ENCODE assay signal across 34 cellular contexts in the genomic region with DNA sequence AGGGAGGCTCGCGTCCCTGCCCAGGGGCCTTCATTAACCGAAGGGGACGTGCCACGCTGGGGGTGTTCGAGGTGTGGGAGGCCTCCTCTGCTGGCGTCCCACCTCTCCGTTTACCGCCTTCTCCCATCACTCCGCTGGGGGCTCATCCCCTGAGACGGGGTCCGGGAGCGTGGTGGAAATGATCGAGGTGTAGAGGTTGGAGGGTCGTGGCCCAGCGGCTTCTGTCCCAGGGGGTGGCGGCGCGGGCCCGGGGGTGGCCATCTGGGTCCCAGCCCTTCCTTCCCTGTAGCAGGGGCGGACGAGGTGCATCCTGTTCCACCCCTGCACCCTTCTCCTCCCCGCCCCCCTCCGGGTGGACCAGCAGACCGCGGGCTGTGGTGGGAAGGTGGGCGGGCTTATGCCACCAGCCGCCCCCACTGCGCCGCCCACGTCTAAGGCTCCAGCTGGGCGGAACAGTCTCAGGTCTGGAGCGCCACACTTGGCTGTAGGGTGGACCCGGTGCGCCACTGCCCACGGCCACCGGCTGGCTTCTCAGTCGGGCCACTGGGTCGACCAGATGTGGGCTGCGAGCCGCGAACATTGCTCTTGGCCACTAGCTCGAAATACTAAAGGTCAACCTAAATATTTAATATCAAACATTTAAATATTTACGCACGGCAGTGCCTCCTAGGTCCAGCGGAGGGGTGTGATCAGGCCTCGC.
"Had no signal": no experiment of that assay in that cellular context is flagged by ENCODE, and none has a peak within 500 bp of the region (broad histone marks: within the 10 kb centered on the region; RNA-seq: fewer than 3 reads in every experiment).

No MANE protein-coding gene starts in this region.

- H3K36me3 ChIP-seq: ascending aorta, breast epithelium, cardiac muscle cell, esophagus muscularis mucosa, gastrocnemius medialis, WERI-Rb-1 had no signal

- H3K4me1 ChIP-seq: ascending aorta, breast epithelium, esophagus muscularis mucosa, foreskin keratinocyte, gastrocnemius medialis had no signal

- H3K27me3 ChIP-seq: ascending aorta, breast epithelium, cardiac muscle cell, dorsolateral prefrontal cortex, esophagus muscularis mucosa, foreskin keratinocyte, gastrocnemius medialis had no signal

- ATAC-seq: activated CD4-positive, CD25-positive, alpha-beta regulatory T cell treated with anti-CD3 and anti-CD28 coated beads, Interleukin-2, amount 50 U/mL, for 24 hours; activated CD8-positive, alpha-beta T cell treated with anti-CD3 and anti-CD28 coated beads for 36 hours; activated naive CD4-positive, alpha-beta T cell treated with anti-CD3 and anti-CD28 coated beads, Interleukin-2, amount 50 U/mL, for 72 hours; activated T-cell treated with anti-CD3 and anti-CD28 coated beads, Interleukin-2, amount 50 U/mL, for 4 hours; activated T-helper 17 cell treated with anti-CD3 and anti-CD28 coated beads, Interleukin-2, amount 50 U/mL, for 72 hours; foreskin keratinocyte; gastrocnemius medialis; T-helper 17 cell had no signal

- H3K27ac ChIP-seq: ascending aorta, breast epithelium, cardiac muscle cell, coronary artery, dorsolateral prefrontal cortex, esophagus muscularis mucosa, foreskin keratinocyte, gastrocnemius medialis, WERI-Rb-1 had no signal

- H3K4me3 Mint-ChIP-seq: activated B cell treated with CpG ODN at 0.5 μM for 24 hours; activated CD8-positive, alpha-beta T cell treated with anti-CD3 and anti-CD28 coated beads for 36 hours; activated naive CD4-positive, alpha-beta T cell treated with anti-CD3 and anti-CD28 coated beads for 36 hours; activated naive CD8-positive, alpha-beta T cell treated with anti-CD3 and anti-CD28 coated beads, Interleukin-2, amount 10 ng/mL, durations not matched to agents 7 days and 5 days; activated T-cell treated with anti-CD3 and anti-CD28 coated beads, Interleukin-2, amount 50 U/mL, for 4 hours; activated T-helper 17 cell treated with anti-CD3 and anti-CD28 coated beads, Interleukin-2, amount 50 U/mL, for 72 hours; brain; dendritic cell treated with granulocyte-macrophage colony-stimulating factor and Interleukin-4, amounts not matched to agents 40 ng/mL and 50 ng/mL, for 4 days; endodermal cell; T-helper 17 cell; T-helper 2 cell treated with Interferon-gamma antibody and Interleukin-4, amounts not matched to agents 5 μg/mL and 100 μg/mL, for 36 hours had no signal

- H3K9me3 ChIP-seq: gastrocnemius medialis had no signal

- H3K27ac Mint-ChIP-seq: activated B cell treated with CpG ODN at 0.5 μM for 24 hours; activated CD8-positive, alpha-beta T cell treated with anti-CD3 and anti-CD28 coated beads for 36 hours; activated naive CD4-positive, alpha-beta T cell treated with anti-CD3 and anti-CD28 coated beads for 36 hours; activated naive CD4-positive, alpha-beta T cell treated with anti-CD3 and anti-CD28 coated beads, Interleukin-2, amount 50 U/mL, for 72 hours; activated naive CD8-positive, alpha-beta T cell treated with anti-CD3 and anti-CD28 coated beads, Interleukin-2, amount 10 ng/mL, durations not matched to agents 7 days and 5 days; activated T-helper 17 cell treated with anti-CD3 and anti-CD28 coated beads, Interleukin-2, amount 50 U/mL, for 72 hours; brain; dendritic cell treated with granulocyte-macrophage colony-stimulating factor and Interleukin-4, amounts not matched to agents 40 ng/mL and 50 ng/mL, for 4 days; endodermal cell; T-helper 17 cell; T-helper 2 cell treated with Interferon-gamma antibody and Interleukin-4, amounts not matched to agents 5 μg/mL and 100 μg/mL, for 36 hours had no signal

- H3K27me3 Mint-ChIP-seq: activated B cell treated with CpG ODN at 0.5 μM for 24 hours; activated CD8-positive, alpha-beta T cell treated with anti-CD3 and anti-CD28 coated beads for 36 hours; activated naive CD8-positive, alpha-beta T cell treated with anti-CD3 and anti-CD28 coated beads, Interleukin-2, amount 10 ng/mL, durations not matched to agents 7 days and 5 days; activated T-helper 17 cell treated with anti-CD3 and anti-CD28 coated beads, Interleukin-2, amount 50 U/mL, for 72 hours; brain; dendritic cell treated with granulocyte-macrophage colony-stimulating factor and Interleukin-4, amounts not matched to agents 40 ng/mL and 50 ng/mL, for 4 days; T-helper 17 cell had no signal

- H3K4me3 ChIP-seq: ascending aorta, breast epithelium, cardiac muscle cell, coronary artery, dorsolateral prefrontal cortex, esophagus muscularis mucosa, gastrocnemius medialis had no signal

- DNase-seq: activated B cell treated with CpG ODN at 0.5 μM for 24 hours; activated CD4-positive, alpha-beta T cell treated with anti-CD3 and anti-CD28 coated beads for 48 hours; activated CD4-positive, alpha-beta T cell treated with anti-CD3 and anti-CD28 coated beads, Interleukin-2, amount 50 U/mL, for 1 hour; activated CD4-positive, alpha-beta T cell treated with anti-CD3 and anti-CD28 coated beads, Interleukin-2, amount 50 U/mL, for 48 hours; activated CD8-positive, alpha-beta memory T cell treated with anti-CD3 and anti-CD28 coated beads for 24 hours; activated CD8-positive, alpha-beta T cell treated with anti-CD3 and anti-CD28 coated beads for 36 hours; activated effector memory CD4-positive, alpha-beta T cell treated with Interleukin-2 at 50 U/mL for 16 hours; activated gamma-delta T cell treated with Interleukin-2 at 50 U/mL for 16 hours; activated naive CD4-positive, alpha-beta T cell treated with anti-CD3 and anti-CD28 coated beads for 36 hours; activated naive CD8-positive, alpha-beta T cell treated with anti-CD3 and anti-CD28 coated beads, Interleukin-2, amount 10 ng/mL, durations not matched to agents 7 days and 5 days; activated T-cell treated with anti-CD3 and anti-CD28 coated beads, Interleukin-2, amount 50 U/mL, for 4 hours; central memory CD4-positive, alpha-beta T cell; cerebellar nuclear complex; dorsolateral prefrontal cortex; effector memory CD4-positive, alpha-beta T cell; endodermal cell; erythroblast; foreskin keratinocyte; gastrocnemius medialis; T-helper 1 cell; T-helper 17 cell; T1000; WERI-Rb-1 had no signal

- H3K36me3 Mint-ChIP-seq: activated naive CD8-positive, alpha-beta T cell treated with anti-CD3 and anti-CD28 coated beads, Interleukin-2, amount 10 ng/mL, durations not matched to agents 7 days and 5 days; brain had no signal

- H3K4me1 Mint-ChIP-seq: activated B cell treated with CpG ODN at 0.5 μM for 24 hours; activated naive CD8-positive, alpha-beta T cell treated with anti-CD3 and anti-CD28 coated beads, Interleukin-2, amount 10 ng/mL, durations not matched to agents 7 days and 5 days; activated T-helper 17 cell treated with anti-CD3 and anti-CD28 coated beads, Interleukin-2, amount 50 U/mL, for 72 hours; brain; endodermal cell; T-helper 17 cell had no signal
